In the genomic region with DNA sequence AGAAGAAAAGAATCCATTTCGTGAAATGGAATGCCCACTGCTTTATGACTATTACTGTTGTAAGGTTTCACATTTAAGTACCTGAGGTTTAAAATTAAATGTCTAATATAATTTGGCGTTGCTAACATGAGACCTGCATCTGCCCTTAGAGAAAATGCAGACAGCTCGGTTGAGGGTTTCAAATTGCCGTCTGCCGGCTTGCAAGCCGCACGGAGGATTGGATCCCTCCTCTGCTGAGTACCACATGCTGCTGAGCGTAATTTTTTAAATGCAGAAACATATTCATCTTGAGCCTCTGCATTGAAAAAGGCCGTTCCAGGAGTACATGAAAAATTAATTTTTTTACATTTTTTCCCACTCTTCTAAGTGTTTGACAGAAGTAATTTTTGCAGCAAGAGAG, we compare ENCODE assay signal across 38 cellular contexts.
"Had no signal": no experiment of that assay in that cellular context is flagged by ENCODE, and none has a peak within 500 bp of the region (broad histone marks: within the 10 kb centered on the region; RNA-seq: fewer than 3 reads in every experiment).

No MANE protein-coding gene starts in this region.

- H3K27me3 ChIP-seq: Peyer's patch had no signal

- H3K4me3 ChIP-seq: Peyer's patch had no signal

- H3K4me2 ChIP-seq: KMS-11 had no signal

- H3K9ac ChIP-seq: KMS-11 had no signal

- H3K27ac ChIP-seq: KMS-11, Peyer's patch, VCaP had no signal

- H3K4me1 ChIP-seq: Peyer's patch had no signal

- H3K27ac Mint-ChIP-seq: activated B cell treated with CpG ODN at 0.5 μM for 24 hours; activated CD4-positive, alpha-beta memory T cell treated with anti-CD3 and anti-CD28 coated beads for 36 hours; activated naive CD4-positive, alpha-beta T cell treated with anti-CD3 and anti-CD28 coated beads, Interleukin-2, amount 10 ng/mL, durations not matched to agents 7 days and 5 days; activated naive CD8-positive, alpha-beta T cell; activated naive CD8-positive, alpha-beta T cell treated with anti-CD3 and anti-CD28 coated beads, Interleukin-2, amount 50 U/mL, for 24 hours; activated T-helper 1 cell treated with anti-CD3 and anti-CD28 coated beads, Interleukin-12 subunit alpha, Interleukin-12 subunit beta, Interleukin-2, Interleukin-4 antibody, amounts not matched to agents 30 ng/mL and 10 ng/mL and 1 ng/mL, durations not matched to agents 14 hours and 24 hours and 36 hours had no signal

- H3K4me1 Mint-ChIP-seq: activated B cell treated with CpG ODN at 0.5 μM for 24 hours; activated naive CD4-positive, alpha-beta T cell treated with anti-CD3 and anti-CD28 coated beads, Interleukin-2, amount 10 ng/mL, durations not matched to agents 7 days and 5 days; activated naive CD8-positive, alpha-beta T cell treated with anti-CD3 and anti-CD28 coated beads, Interleukin-2, amount 50 U/mL, for 24 hours had no signal

- H3K4me3 Mint-ChIP-seq: activated B cell treated with CpG ODN at 0.5 μM for 24 hours; activated CD4-positive, alpha-beta memory T cell treated with anti-CD3 and anti-CD28 coated beads for 36 hours; activated naive CD4-positive, alpha-beta T cell treated with anti-CD3 and anti-CD28 coated beads, Interleukin-2, amount 10 ng/mL, durations not matched to agents 7 days and 5 days; activated naive CD8-positive, alpha-beta T cell; activated naive CD8-positive, alpha-beta T cell treated with anti-CD3 and anti-CD28 coated beads, Interleukin-2, amount 50 U/mL, for 24 hours; activated T-cell treated with anti-CD3 and anti-CD28 coated beads, Interleukin-2, amount 50 U/mL, for 4 hours; activated T-helper 1 cell treated with anti-CD3 and anti-CD28 coated beads, Interleukin-12 subunit alpha, Interleukin-12 subunit beta, Interleukin-2, Interleukin-4 antibody, amounts not matched to agents 30 ng/mL and 10 ng/mL and 1 ng/mL, durations not matched to agents 14 hours and 24 hours and 36 hours had no signal

- H3K36me3 Mint-ChIP-seq: activated CD4-positive, alpha-beta memory T cell treated with anti-CD3 and anti-CD28 coated beads for 36 hours; activated naive CD4-positive, alpha-beta T cell treated with anti-CD3 and anti-CD28 coated beads, Interleukin-2, amount 10 ng/mL, durations not matched to agents 7 days and 5 days; activated naive CD8-positive, alpha-beta T cell had no signal

- ATAC-seq: activated naive CD8-positive, alpha-beta T cell treated with anti-CD3 and anti-CD28 coated beads, Interleukin-2, amount 50 U/mL, for 24 hours; activated T-cell treated with anti-CD3 and anti-CD28 coated beads, Interleukin-2, amount 50 U/mL, for 4 hours; PC-3; Right ventricle myocardium inferior had no signal

- DNase-seq: activated B cell treated with CpG ODN at 0.5 μM for 24 hours; activated CD4-positive, alpha-beta memory T cell treated with anti-CD3 and anti-CD28 coated beads for 36 hours; activated CD4-positive, alpha-beta T cell treated with anti-CD3 and anti-CD28 coated beads for 4 hours; activated CD4-positive, alpha-beta T cell treated with anti-CD3 and anti-CD28 coated beads, Interleukin-2, amount 50 U/mL, for 1 hour; activated CD4-positive, CD25-positive, alpha-beta regulatory T cell treated with anti-CD3 and anti-CD28 coated beads, Interleukin-2, amount 50 U/mL, for 72 hours; activated CD8-positive, alpha-beta memory T cell treated with anti-CD3 and anti-CD28 coated beads, Interleukin-2, amount 50 U/mL, for 4 hours; activated effector memory CD4-positive, alpha-beta T cell treated with Interleukin-2 at 50 U/mL for 16 hours; activated naive CD4-positive, alpha-beta T cell treated with anti-CD3 and anti-CD28 coated beads, Interleukin-2, amount 10 ng/mL, durations not matched to agents 7 days and 5 days; activated naive CD8-positive, alpha-beta T cell treated with anti-CD3 and anti-CD28 coated beads, Interleukin-2, amount 50 U/mL, for 24 hours; activated T-cell treated with anti-CD3 and anti-CD28 coated beads for 4 hours; activated T-cell treated with anti-CD3 and anti-CD28 coated beads, Interleukin-2, amount 50 U/mL, for 4 hours; anterior cingulate cortex; caudate nucleus; MM.1S; MV-4-11; NCI-H1092; NCI-H1436 treated with DMSO at 0.1 percent for 48 hours; NCI-H1694 treated with DMSO at 0.1 percent for 48 hours; NCI-H2029; NCI-H2171 treated with DMSO at 0.1 percent for 48 hours; NCI-H345; NCI-H510A; NCI-H526; NCI-H748 treated with DMSO at 0.1 percent for 48 hours; NK-92 treated with Interleukin-12 subunit alpha and Interleukin-12 subunit beta, amount 100 ng/mL, for 24 hours; PC-3; RPMI8226; SIG-M5; SW 1271; T-helper 1 cell; T-helper 2 cell; T-helper 9 cell had no signal

- H3K9me3 ChIP-seq: Peyer's patch had no signal

- H3K27me3 Mint-ChIP-seq: activated B cell treated with CpG ODN at 0.5 μM for 24 hours; activated naive CD4-positive, alpha-beta T cell treated with anti-CD3 and anti-CD28 coated beads, Interleukin-2, amount 10 ng/mL, durations not matched to agents 7 days and 5 days; activated naive CD8-positive, alpha-beta T cell treated with anti-CD3 and anti-CD28 coated beads, Interleukin-2, amount 50 U/mL, for 24 hours had no signal

- H3K9me3 Mint-ChIP-seq: activated T-helper 1 cell treated with anti-CD3 and anti-CD28 coated beads, Interleukin-12 subunit alpha, Interleukin-12 subunit beta, Interleukin-2, Interleukin-4 antibody, amounts not matched to agents 30 ng/mL and 10 ng/mL and 1 ng/mL, durations not matched to agents 14 hours and 24 hours and 36 hours had no signal
